Comparison of ENCODE assay signal across 23 cellular contexts in genomic region chr3:3634326-3634725, GRCh38.
"Had no signal": no experiment of that assay in that cellular context is flagged by ENCODE, and none has a peak within 500 bp of the region (broad histone marks: within the 10 kb centered on the region; RNA-seq: fewer than 3 reads in every experiment).

No MANE protein-coding gene starts in this region.

- H3K27me3 ChIP-seq: colonic mucosa, dorsolateral prefrontal cortex, esophagus muscularis mucosa, esophagus squamous epithelium, foreskin keratinocyte, gastrocnemius medialis, gastroesophageal sphincter, heart left ventricle, heart right ventricle had no signal

- H3K27ac ChIP-seq: colonic mucosa, coronary artery, dorsolateral prefrontal cortex, epithelial cell of prostate, esophagus muscularis mucosa, esophagus squamous epithelium, foreskin keratinocyte, gastrocnemius medialis, gastroesophageal sphincter, heart left ventricle, heart right ventricle had no signal

- H3K27me3 Mint-ChIP-seq: dendritic cell treated with granulocyte-macrophage colony-stimulating factor and Interleukin-4, amounts not matched to agents 40 ng/mL and 50 ng/mL, for 4 days; effector memory CD8-positive, alpha-beta T cell had no signal

- H3K9me3 ChIP-seq: colonic mucosa, esophagus muscularis mucosa, esophagus squamous epithelium, gastrocnemius medialis, gastroesophageal sphincter, heart left ventricle, heart right ventricle had no signal

- H3K4me1 ChIP-seq: colonic mucosa, esophagus squamous epithelium, foreskin keratinocyte, gastrocnemius medialis, gastroesophageal sphincter had no signal

- H3K4me3 ChIP-seq: colonic mucosa, coronary artery, dorsolateral prefrontal cortex, esophagus muscularis mucosa, esophagus squamous epithelium, gastrocnemius medialis, gastroesophageal sphincter, heart left ventricle, heart right ventricle had no signal

- H3K27ac Mint-ChIP-seq: dendritic cell treated with granulocyte-macrophage colony-stimulating factor and Interleukin-4, amounts not matched to agents 40 ng/mL and 50 ng/mL, for 4 days; effector memory CD8-positive, alpha-beta T cell; endodermal cell had no signal

- DNase-seq: colonic mucosa; cortex of kidney; dermis blood vessel endothelial cell; dorsolateral prefrontal cortex; effector CD4-positive, alpha-beta T cell; effector CD8-positive, alpha-beta T cell; effector memory CD4-positive, alpha-beta T cell; effector memory CD8-positive, alpha-beta T cell; endodermal cell; erythroblast; esophagus squamous epithelium; foreskin fibroblast; foreskin melanocyte; gastrocnemius medialis; glutamatergic neuron; heart left ventricle; heart right ventricle had no signal

- H3K36me3 ChIP-seq: colonic mucosa, esophagus muscularis mucosa, esophagus squamous epithelium, gastrocnemius medialis, gastroesophageal sphincter, heart left ventricle, heart right ventricle had no signal

- H3K4me3 Mint-ChIP-seq: dendritic cell treated with granulocyte-macrophage colony-stimulating factor and Interleukin-4, amounts not matched to agents 40 ng/mL and 50 ng/mL, for 4 days; effector memory CD8-positive, alpha-beta T cell; endodermal cell had no signal

- H3K9me3 Mint-ChIP-seq: endodermal cell had no signal
